In genomic region chr6:41066867-41067304, GRCh38 we compare ENCODE assay signal across 8 cellular contexts. TPM values are rescaled to one million over a fixed set of nuclear protein-coding genes. Genes with fewer than 3 reads are reported as not detected.
DNase-seq lines count a peak whose midpoint lies in the region; ATAC-seq and TF ChIP-seq lines count a peak whose summit lies in the region.

No MANE protein-coding gene starts in this region.

- intact Hi-C loops in Panc1 (cut with micrococcal nuclease; ENCODE audit: unreplicated experiment) (no loop called here), ovary (cut with DNase I) (no loop called here)

- H3K27ac ChIP-seq in Panc1 (ENCODE audit: low read length) (no peak overlapping the region), ovary (no peak overlapping the region)

- H3K4me1 Mint-ChIP-seq in type B pancreatic cell (ENCODE audit: unreplicated experiment): peaks cover 10% of the 10 kb centered on the region

- TF ChIP-seq POLR2A in ovary (IDR thresholded peaks at IDR 0.05): no peak

- no peaks in the 10 kb centered on the region for H3K36me3 Mint-ChIP-seq in type B pancreatic cell

- CTCF ChIA-PET in Panc1 (lab: Charles Lee): no interaction called here

- 22 to 24% (median 22%) methylated on average over 3 of the region's 3 CpGs for WGBS in ovary, 3 donors

- TF ChIP-seq EP300 in ovary (IDR thresholded peaks at IDR 0.05): no peak

- no peaks in the 10 kb centered on the region for H3K27me3 ChIP-seq in Panc1 (ENCODE audit: control insufficient read depth, insufficient read depth, low read length)
- H3K27me3 ChIP-seq in ovary: no peaks in the 10 kb centered on the region

- H3K9me3 ChIP-seq in Panc1 (ENCODE audit: control insufficient read depth, insufficient read depth, low read depth, low read length) (no peaks in the 10 kb centered on the region), ovary (no peaks in the 10 kb centered on the region)

- H3K4me1 ChIP-seq in Panc1 (ENCODE audit: control insufficient read depth, insufficient read depth, low read length) (peaks cover 13% of the 10 kb centered on the region), ovary (ENCODE audit: insufficient read depth) (no peaks in the 10 kb centered on the region)

- H3K27me3 Mint-ChIP-seq in type B pancreatic cell: no peaks in the 10 kb centered on the region

- TF ChIP-seq CTCF in Panc1 (IDR thresholded peaks at IDR 0.05): peak; percentile 82
- peak; percentile 83 for TF ChIP-seq CTCF in fibroblast of villous mesenchyme (IDR thresholded peaks at IDR 0.05; ENCODE audit: insufficient read depth, low read depth, low read length)
- TF ChIP-seq CTCF in ovary (IDR thresholded peaks at IDR 0.05): peak; percentile 52 to 78 (median 73)
- TF ChIP-seq CTCF in type B pancreatic cell (conservative IDR thresholded peaks at IDR 0.05): peak; percentile 92

- no TSS peak for BruUV-seq in Panc1 (replicated peaks; lab: Mats Ljungman, UMichigan)

- H3K27ac Mint-ChIP-seq in type B pancreatic cell: peak overlapping the region; percentile 61

- DNase-seq in COLO668 (lab: John Stamatoyannopoulos, UW; ENCODE audit: unreplicated experiment): peak; percentile 67
- DNase-seq in HUDEP-2 (lab: John Stamatoyannopoulos, UW; ENCODE audit: unreplicated experiment in 76 of 76): peak in 63 of 76 experiments; percentile 18 to 80 (median 60)
- DNase-seq in Panc1 (ENCODE audit: low read depth, low spot score): no peak
- DNase-seq in activated T-cell treated with anti-CD3 and anti-CD28 coated beads, Interleukin-2, amount 50 U/mL, for 48 hours: peak; percentile 61 to 69
- peak; percentile 87 for DNase-seq in fibroblast of villous mesenchyme (ENCODE audit: low read depth)
- DNase-seq in ovary: peak; percentile 73 to 86 (median 80)
- DNase-seq in type B pancreatic cell (ENCODE audit: extremely low spot score, unreplicated experiment): no peak

- H3K36me3 ChIP-seq in Panc1 (ENCODE audit: control insufficient read depth, insufficient read depth, low read length) (peaks cover 7% of the 10 kb centered on the region), ovary (no peaks in the 10 kb centered on the region)

- H3K4me3 ChIP-seq in Panc1 (ENCODE audit: low read depth in 2 of 2, low read length in 2 of 2) (no peak overlapping the region), fibroblast of villous mesenchyme (ENCODE audit: low read depth, low read length) (no peak overlapping the region), ovary (no peak overlapping the region)

- no peaks in the 10 kb centered on the region for H3K9me3 Mint-ChIP-seq in type B pancreatic cell

- POLR2A ChIA-PET in Panc1 (lab: Charles Lee): no interaction called here

- peak overlapping the region; percentile 11 for H3K4me3 Mint-ChIP-seq in type B pancreatic cell

- in situ Hi-C loops in Panc1 (cut with HindIII; ENCODE audit: low pct_unique_long_range_greater_than_20kb, low sequenced_read_pairs): no loop called here

- ATAC-seq in Panc1 (0 out of 2 replicates have a peak, but pooled peaks have one; percentile 35), HG03457 (IDR thresholded peaks at IDR 0.05; ENCODE audit: unreplicated experiment) (no peak)

RNA-seq across cellular contexts. Expression of gene OARD1, which starts 5.3 kb away (rescaled TPM):
- total RNA-seq in Panc1 (2021; ENCODE audit: unreplicated experiment) (18.2 TPM), fibroblast of villous mesenchyme (3.2 and 4.7 TPM in 2 replicates), ovary (10 to 100 TPM; 10.6 to 26.9 (median 19.7) TPM), type B pancreatic cell (ENCODE audit: low replicate concordance) (30.7 and 33.7 TPM in 2 replicates)
- 15.1 TPM for polyA plus RNA-seq in Panc1 (2012; ENCODE audit: insufficient read length)
- 10 to 100 TPM; 33.4 to 34.5 TPM for polyA plus RNA-seq in ovary

RNA-seq across cellular contexts. Expression of gene NFYA, which starts 5.9 kb away (rescaled TPM):
- total RNA-seq in Panc1 (2021; ENCODE audit: unreplicated experiment) (34.7 TPM), fibroblast of villous mesenchyme (7.7 and 10.4 TPM in 2 replicates), ovary (10 to 100 TPM in 6 of 7 donors, 1 to 10 TPM in 1; 7.6 to 33.3 (median 20.9) TPM), type B pancreatic cell (ENCODE audit: low replicate concordance) (31.4 and 40.4 TPM in 2 replicates)
- polyA plus RNA-seq in Panc1 (2012; ENCODE audit: insufficient read length): 37.9 TPM
- polyA plus RNA-seq in ovary: 10 to 100 TPM; 14.2 to 20.7 TPM

RNA-seq across cellular contexts. Expression of gene APOBEC2, which starts 13.9 kb away (rescaled TPM):
- not detected for total RNA-seq in Panc1 (2021; ENCODE audit: unreplicated experiment)
- polyA plus RNA-seq in Panc1 (2012; ENCODE audit: insufficient read length): not detected
- not detected in 2 replicates for total RNA-seq in fibroblast of villous mesenchyme
- total RNA-seq in ovary: not detected
- under 1 TPM in 1 of 2 donors, not detected in 1; 0.06 TPM for polyA plus RNA-seq in ovary
- total RNA-seq in type B pancreatic cell (ENCODE audit: low replicate concordance): 0.64 and 1.5 TPM in 2 replicates

RNA-seq across cellular contexts. Expression of gene TSPO2, which starts 24.6 kb away (rescaled TPM):
- not detected for total RNA-seq in Panc1 (2021; ENCODE audit: unreplicated experiment)
- polyA plus RNA-seq in Panc1 (2012; ENCODE audit: insufficient read length): not detected
- total RNA-seq in fibroblast of villous mesenchyme: not detected in 2 replicates
- total RNA-seq in ovary: not detected
- polyA plus RNA-seq in ovary: not detected
- not detected in 2 replicates for total RNA-seq in type B pancreatic cell (ENCODE audit: low replicate concordance)

RNA-seq across cellular contexts. Expression of gene UNC5CL, which starts 27.9 kb away (rescaled TPM):
- 0.36 TPM for total RNA-seq in Panc1 (2021; ENCODE audit: unreplicated experiment)
- 0.67 TPM for polyA plus RNA-seq in Panc1 (2012; ENCODE audit: insufficient read length)
- total RNA-seq in fibroblast of villous mesenchyme: under 0.01 TPM in 2 replicates
- total RNA-seq in ovary: 1 to 10 TPM in 2 of 7 donors, under 1 TPM in 5; 0.69 to 2.1 (median 0.86) TPM
- polyA plus RNA-seq in ovary: under 1 TPM; 0.60 to 0.91 TPM
- 3.1 and 5.1 TPM in 2 replicates for total RNA-seq in type B pancreatic cell (ENCODE audit: low replicate concordance)

Comparison
In these comparisons a context has a peak if more than half of its experiments do, and no peak if none do; other contexts are left out.
1. DNase-seq: peak in COLO668 (single experiment), HUDEP-2 (63 of 76), activated T-cell treated with anti-CD3 and anti-CD28 coated beads, Interleukin-2, amount 50 U/mL, for 48 hours (2 of 2), fibroblast of villous mesenchyme (single experiment) and ovary (5 of 5); none in Panc1 (single experiment) and type B pancreatic cell (single experiment).
2. Peak in every context shown above with its lines, with median percentiles within 50 percentile points of each other: CTCF ChIP-seq.